ENCODE assay signal across 1 cellular context in the genomic region with DNA sequence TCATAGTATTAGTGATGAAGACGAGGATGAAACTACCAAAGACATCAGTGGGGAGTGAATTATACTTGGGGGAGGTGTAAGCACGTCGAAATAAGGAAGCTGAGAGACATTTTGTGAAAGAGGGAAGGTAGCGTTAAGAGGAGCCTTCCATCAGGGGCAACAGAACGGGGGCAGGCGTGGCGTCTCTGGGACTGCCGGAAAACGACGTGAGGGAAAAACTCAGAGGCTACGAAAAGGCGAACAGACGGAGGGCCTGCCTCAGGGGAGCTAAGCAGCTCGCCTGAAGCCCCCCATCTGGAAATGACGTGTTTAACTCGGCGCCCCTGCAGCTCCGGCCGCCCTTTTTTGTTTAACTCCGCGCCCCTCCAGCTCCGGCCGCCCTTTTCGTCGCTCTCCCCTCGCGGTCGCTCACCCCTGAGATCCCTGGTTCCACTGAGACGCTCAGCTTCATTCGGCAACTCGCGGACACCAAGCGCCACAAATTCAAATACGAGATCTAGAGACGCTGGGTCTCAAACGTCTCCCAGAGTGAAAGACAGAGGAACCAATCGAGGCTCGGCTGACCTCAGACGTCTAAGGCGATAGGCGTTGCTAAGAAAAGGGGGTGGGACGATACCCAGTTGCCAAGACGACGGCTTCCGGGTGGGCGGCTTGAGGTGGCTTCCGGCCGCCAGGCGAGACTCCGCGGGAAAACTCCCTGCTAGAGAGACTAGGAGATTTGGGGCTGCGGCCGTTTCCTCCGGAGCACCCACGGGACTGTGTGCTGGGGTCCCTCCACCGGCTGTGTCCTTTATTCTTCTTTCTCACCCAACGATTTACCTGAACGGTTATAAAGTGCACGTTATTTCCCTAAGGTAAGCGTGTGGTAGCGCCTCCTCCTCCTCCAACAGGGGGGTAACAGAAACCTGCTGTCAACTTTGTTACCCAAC.
TF ChIP-seq lines count a peak whose summit lies in the region.

No MANE protein-coding gene starts in this region.

TF ChIP-seq in K562, 482 proteins besides CTCF, POLR2A, EP300 and RAD21 (continues in another document):
- TF ChIP-seq, protein P1, sequence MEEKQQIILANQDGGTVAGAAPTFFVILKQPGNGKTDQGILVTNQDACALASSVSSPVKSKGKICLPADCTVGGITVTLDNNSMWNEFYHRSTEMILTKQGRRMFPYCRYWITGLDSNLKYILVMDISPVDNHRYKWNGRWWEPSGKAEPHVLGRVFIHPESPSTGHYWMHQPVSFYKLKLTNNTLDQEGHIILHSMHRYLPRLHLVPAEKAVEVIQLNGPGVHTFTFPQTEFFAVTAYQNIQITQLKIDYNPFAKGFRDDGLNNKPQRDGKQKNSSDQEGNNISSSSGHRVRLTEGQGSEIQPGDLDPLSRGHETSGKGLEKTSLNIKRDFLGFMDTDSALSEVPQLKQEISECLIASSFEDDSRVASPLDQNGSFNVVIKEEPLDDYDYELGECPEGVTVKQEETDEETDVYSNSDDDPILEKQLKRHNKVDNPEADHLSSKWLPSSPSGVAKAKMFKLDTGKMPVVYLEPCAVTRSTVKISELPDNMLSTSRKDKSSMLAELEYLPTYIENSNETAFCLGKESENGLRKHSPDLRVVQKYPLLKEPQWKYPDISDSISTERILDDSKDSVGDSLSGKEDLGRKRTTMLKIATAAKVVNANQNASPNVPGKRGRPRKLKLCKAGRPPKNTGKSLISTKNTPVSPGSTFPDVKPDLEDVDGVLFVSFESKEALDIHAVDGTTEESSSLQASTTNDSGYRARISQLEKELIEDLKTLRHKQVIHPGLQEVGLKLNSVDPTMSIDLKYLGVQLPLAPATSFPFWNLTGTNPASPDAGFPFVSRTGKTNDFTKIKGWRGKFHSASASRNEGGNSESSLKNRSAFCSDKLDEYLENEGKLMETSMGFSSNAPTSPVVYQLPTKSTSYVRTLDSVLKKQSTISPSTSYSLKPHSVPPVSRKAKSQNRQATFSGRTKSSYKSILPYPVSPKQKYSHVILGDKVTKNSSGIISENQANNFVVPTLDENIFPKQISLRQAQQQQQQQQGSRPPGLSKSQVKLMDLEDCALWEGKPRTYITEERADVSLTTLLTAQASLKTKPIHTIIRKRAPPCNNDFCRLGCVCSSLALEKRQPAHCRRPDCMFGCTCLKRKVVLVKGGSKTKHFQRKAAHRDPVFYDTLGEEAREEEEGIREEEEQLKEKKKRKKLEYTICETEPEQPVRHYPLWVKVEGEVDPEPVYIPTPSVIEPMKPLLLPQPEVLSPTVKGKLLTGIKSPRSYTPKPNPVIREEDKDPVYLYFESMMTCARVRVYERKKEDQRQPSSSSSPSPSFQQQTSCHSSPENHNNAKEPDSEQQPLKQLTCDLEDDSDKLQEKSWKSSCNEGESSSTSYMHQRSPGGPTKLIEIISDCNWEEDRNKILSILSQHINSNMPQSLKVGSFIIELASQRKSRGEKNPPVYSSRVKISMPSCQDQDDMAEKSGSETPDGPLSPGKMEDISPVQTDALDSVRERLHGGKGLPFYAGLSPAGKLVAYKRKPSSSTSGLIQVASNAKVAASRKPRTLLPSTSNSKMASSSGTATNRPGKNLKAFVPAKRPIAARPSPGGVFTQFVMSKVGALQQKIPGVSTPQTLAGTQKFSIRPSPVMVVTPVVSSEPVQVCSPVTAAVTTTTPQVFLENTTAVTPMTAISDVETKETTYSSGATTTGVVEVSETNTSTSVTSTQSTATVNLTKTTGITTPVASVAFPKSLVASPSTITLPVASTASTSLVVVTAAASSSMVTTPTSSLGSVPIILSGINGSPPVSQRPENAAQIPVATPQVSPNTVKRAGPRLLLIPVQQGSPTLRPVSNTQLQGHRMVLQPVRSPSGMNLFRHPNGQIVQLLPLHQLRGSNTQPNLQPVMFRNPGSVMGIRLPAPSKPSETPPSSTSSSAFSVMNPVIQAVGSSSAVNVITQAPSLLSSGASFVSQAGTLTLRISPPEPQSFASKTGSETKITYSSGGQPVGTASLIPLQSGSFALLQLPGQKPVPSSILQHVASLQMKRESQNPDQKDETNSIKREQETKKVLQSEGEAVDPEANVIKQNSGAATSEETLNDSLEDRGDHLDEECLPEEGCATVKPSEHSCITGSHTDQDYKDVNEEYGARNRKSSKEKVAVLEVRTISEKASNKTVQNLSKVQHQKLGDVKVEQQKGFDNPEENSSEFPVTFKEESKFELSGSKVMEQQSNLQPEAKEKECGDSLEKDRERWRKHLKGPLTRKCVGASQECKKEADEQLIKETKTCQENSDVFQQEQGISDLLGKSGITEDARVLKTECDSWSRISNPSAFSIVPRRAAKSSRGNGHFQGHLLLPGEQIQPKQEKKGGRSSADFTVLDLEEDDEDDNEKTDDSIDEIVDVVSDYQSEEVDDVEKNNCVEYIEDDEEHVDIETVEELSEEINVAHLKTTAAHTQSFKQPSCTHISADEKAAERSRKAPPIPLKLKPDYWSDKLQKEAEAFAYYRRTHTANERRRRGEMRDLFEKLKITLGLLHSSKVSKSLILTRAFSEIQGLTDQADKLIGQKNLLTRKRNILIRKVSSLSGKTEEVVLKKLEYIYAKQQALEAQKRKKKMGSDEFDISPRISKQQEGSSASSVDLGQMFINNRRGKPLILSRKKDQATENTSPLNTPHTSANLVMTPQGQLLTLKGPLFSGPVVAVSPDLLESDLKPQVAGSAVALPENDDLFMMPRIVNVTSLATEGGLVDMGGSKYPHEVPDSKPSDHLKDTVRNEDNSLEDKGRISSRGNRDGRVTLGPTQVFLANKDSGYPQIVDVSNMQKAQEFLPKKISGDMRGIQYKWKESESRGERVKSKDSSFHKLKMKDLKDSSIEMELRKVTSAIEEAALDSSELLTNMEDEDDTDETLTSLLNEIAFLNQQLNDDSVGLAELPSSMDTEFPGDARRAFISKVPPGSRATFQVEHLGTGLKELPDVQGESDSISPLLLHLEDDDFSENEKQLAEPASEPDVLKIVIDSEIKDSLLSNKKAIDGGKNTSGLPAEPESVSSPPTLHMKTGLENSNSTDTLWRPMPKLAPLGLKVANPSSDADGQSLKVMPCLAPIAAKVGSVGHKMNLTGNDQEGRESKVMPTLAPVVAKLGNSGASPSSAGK (IDR thresholded peaks at IDR 0.05), result peak; percentile 52; the same call in 1 of the 2 replicates
- TF ChIP-seq, protein P2, sequence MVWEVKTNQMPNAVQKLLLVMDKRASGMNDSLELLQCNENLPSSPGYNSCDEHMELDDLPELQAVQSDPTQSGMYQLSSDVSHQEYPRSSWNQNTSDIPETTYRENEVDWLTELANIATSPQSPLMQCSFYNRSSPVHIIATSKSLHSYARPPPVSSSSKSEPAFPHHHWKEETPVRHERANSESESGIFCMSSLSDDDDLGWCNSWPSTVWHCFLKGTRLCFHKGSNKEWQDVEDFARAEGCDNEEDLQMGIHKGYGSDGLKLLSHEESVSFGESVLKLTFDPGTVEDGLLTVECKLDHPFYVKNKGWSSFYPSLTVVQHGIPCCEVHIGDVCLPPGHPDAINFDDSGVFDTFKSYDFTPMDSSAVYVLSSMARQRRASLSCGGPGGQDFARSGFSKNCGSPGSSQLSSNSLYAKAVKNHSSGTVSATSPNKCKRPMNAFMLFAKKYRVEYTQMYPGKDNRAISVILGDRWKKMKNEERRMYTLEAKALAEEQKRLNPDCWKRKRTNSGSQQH (CRISPR knock-in tag; IDR thresholded peaks at IDR 0.05), result no peak
- TF ChIP-seq PCBP2 (IDR thresholded peaks at IDR 0.05; ENCODE audit: low read depth, low read length, poor library complexity, severe bottlenecking), result no peak
- peak; percentile 50; the same call in 1 of the 2 replicates for TF ChIP-seq ZBTB7A (IDR thresholded peaks at IDR 0.05; ENCODE audit: borderline replicate concordance, control insufficient read depth, low read depth, low read length)
- no peak for TF ChIP-seq CBFA2T2 (conservative IDR thresholded peaks at IDR 0.05)
- TF ChIP-seq, protein P3, sequence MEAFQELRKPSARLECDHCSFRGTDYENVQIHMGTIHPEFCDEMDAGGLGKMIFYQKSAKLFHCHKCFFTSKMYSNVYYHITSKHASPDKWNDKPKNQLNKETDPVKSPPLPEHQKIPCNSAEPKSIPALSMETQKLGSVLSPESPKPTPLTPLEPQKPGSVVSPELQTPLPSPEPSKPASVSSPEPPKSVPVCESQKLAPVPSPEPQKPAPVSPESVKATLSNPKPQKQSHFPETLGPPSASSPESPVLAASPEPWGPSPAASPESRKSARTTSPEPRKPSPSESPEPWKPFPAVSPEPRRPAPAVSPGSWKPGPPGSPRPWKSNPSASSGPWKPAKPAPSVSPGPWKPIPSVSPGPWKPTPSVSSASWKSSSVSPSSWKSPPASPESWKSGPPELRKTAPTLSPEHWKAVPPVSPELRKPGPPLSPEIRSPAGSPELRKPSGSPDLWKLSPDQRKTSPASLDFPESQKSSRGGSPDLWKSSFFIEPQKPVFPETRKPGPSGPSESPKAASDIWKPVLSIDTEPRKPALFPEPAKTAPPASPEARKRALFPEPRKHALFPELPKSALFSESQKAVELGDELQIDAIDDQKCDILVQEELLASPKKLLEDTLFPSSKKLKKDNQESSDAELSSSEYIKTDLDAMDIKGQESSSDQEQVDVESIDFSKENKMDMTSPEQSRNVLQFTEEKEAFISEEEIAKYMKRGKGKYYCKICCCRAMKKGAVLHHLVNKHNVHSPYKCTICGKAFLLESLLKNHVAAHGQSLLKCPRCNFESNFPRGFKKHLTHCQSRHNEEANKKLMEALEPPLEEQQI (IDR thresholded peaks at IDR 0.05), result 0 out of 2 replicates have a peak, but pooled peaks have one; percentile 19
- TF ChIP-seq POLR3A (IDR thresholded peaks at IDR 0.05; ENCODE audit: borderline replicate concordance, extremely low read depth, insufficient read depth, insufficient read length), result no peak
- TF ChIP-seq CBX1 (IDR thresholded peaks at IDR 0.05; ENCODE audit: low read depth), result no peak
- TF ChIP-seq, protein P4, sequence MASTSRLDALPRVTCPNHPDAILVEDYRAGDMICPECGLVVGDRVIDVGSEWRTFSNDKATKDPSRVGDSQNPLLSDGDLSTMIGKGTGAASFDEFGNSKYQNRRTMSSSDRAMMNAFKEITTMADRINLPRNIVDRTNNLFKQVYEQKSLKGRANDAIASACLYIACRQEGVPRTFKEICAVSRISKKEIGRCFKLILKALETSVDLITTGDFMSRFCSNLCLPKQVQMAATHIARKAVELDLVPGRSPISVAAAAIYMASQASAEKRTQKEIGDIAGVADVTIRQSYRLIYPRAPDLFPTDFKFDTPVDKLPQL (IDR thresholded peaks at IDR 0.05; ENCODE audit: extremely low read depth, insufficient read length), result no peak
- TF ChIP-seq L3MBTL2 (IDR thresholded peaks at IDR 0.05), result peak; percentile 57; the same call in 1 of the 2 replicates
- TF ChIP-seq, protein P5, sequence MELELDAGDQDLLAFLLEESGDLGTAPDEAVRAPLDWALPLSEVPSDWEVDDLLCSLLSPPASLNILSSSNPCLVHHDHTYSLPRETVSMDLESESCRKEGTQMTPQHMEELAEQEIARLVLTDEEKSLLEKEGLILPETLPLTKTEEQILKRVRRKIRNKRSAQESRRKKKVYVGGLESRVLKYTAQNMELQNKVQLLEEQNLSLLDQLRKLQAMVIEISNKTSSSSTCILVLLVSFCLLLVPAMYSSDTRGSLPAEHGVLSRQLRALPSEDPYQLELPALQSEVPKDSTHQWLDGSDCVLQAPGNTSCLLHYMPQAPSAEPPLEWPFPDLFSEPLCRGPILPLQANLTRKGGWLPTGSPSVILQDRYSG (tag; conservative IDR thresholded peaks at IDR 0.05; ENCODE audit: low read depth), result no peak
- no peak for TF ChIP-seq BDP1 (IDR thresholded peaks at IDR 0.05; ENCODE audit: insufficient read depth, insufficient read length)
- no peak for TF ChIP-seq NR1H2 (CRISPR knock-in tag; IDR thresholded peaks at IDR 0.05)
- TF ChIP-seq TAF9B (IDR thresholded peaks at IDR 0.05; ENCODE audit: partially characterized antibody), result peak; percentile 74
- no peak for TF ChIP-seq HDAC2 (IDR thresholded peaks at IDR 0.05)
- no peak for TF ChIP-seq ZNF717 (CRISPR knock-in tag; IDR thresholded peaks at IDR 0.05)
- TF ChIP-seq MBD2 (IDR thresholded peaks at IDR 0.05; ENCODE audit: borderline replicate concordance, low read depth), result peak; percentile 88
- TF ChIP-seq MCM5 (IDR thresholded peaks at IDR 0.05; ENCODE audit: low read depth), result no peak
- no peak for TF ChIP-seq RBM15 (IDR thresholded peaks at IDR 0.05; ENCODE audit: insufficient read depth, low read length)
- TF ChIP-seq, protein P6, sequence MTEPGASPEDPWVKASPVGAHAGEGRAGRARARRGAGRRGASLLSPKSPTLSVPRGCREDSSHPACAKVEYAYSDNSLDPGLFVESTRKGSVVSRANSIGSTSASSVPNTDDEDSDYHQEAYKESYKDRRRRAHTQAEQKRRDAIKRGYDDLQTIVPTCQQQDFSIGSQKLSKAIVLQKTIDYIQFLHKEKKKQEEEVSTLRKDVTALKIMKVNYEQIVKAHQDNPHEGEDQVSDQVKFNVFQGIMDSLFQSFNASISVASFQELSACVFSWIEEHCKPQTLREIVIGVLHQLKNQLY (CRISPR knock-in tag; conservative IDR thresholded peaks at IDR 0.05), result no peak
- TF ChIP-seq ERF (CRISPR knock-in tag; IDR thresholded peaks at IDR 0.05), result no peak
- no peak for TF ChIP-seq RFX7 (CRISPR knock-in tag; IDR thresholded peaks at IDR 0.05)
- TF ChIP-seq SMAD3 (CRISPR knock-in tag; conservative IDR thresholded peaks at IDR 0.05), result no peak
- no peak for TF ChIP-seq ZNF146 (CRISPR knock-in tag; IDR thresholded peaks at IDR 0.05; ENCODE audit: unreplicated experiment)
- no peak for TF ChIP-seq NR2C1 (IDR thresholded peaks at IDR 0.05)
- no peak for TF ChIP-seq NR2C1 (tag; IDR thresholded peaks at IDR 0.05)
- TF ChIP-seq, protein P7, sequence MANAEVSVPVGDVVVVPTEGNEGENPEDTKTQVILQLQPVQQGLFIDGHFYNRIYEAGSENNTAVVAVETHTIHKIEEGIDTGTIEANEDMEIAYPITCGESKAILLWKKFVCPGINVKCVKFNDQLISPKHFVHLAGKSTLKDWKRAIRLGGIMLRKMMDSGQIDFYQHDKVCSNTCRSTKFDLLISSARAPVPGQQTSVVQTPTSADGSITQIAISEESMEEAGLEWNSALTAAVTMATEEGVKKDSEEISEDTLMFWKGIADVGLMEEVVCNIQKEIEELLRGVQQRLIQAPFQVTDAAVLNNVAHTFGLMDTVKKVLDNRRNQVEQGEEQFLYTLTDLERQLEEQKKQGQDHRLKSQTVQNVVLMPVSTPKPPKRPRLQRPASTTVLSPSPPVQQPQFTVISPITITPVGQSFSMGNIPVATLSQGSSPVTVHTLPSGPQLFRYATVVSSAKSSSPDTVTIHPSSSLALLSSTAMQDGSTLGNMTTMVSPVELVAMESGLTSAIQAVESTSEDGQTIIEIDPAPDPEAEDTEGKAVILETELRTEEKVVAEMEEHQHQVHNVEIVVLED (CRISPR knock-in tag; IDR thresholded peaks at IDR 0.05), result 0 out of 2 replicates have a peak, but pooled peaks have one; percentile 58
- TF ChIP-seq SMAD2 (IDR thresholded peaks at IDR 0.05; ENCODE audit: low read depth, low read length), result no peak
- no peak for TF ChIP-seq PHTF2 (CRISPR knock-in tag; IDR thresholded peaks at IDR 0.05)
- TF ChIP-seq ZKSCAN1 (IDR thresholded peaks at IDR 0.05; ENCODE audit: low read depth, low read length), result no peak
- TF ChIP-seq ZNF217 (CRISPR knock-in tag; IDR thresholded peaks at IDR 0.05), result no peak
- peak in 1 of 2 experiments; percentile 30; a peak in 1 of 4 replicates for TF ChIP-seq MAZ (CRISPR knock-in tag; conservative IDR thresholded peaks at IDR 0.05 in 1 of 2, IDR thresholded peaks at IDR 0.05 in 1 of 2)
- TF ChIP-seq ZNF121 (CRISPR knock-in tag; conservative IDR thresholded peaks at IDR 0.05), result no peak
- peak; percentile 43; the same call in 1 of the 2 replicates for TF ChIP-seq JUN (IDR thresholded peaks at IDR 0.05; ENCODE audit: borderline replicate concordance, low read depth, low read length)
- no peak; the same call in 1 of the 2 replicates for TF ChIP-seq JUN (CRISPR knock-in tag; IDR thresholded peaks at IDR 0.05; ENCODE audit: borderline replicate concordance)
- TF ChIP-seq FOXK2 (conservative IDR thresholded peaks at IDR 0.05 in 1 of 2, IDR thresholded peaks at IDR 0.05 in 1 of 2; ENCODE audit: low read depth in 2 of 2), result no peak; a peak in 1 of 4 replicates
- no peak for TF ChIP-seq NFIC (IDR thresholded peaks at IDR 0.05)
- no peak for TF ChIP-seq SMARCB1 (IDR thresholded peaks at IDR 0.05; ENCODE audit: insufficient read length, low read depth)
